27 cellular contexts compared by ENCODE assay signal in the genomic region with DNA sequence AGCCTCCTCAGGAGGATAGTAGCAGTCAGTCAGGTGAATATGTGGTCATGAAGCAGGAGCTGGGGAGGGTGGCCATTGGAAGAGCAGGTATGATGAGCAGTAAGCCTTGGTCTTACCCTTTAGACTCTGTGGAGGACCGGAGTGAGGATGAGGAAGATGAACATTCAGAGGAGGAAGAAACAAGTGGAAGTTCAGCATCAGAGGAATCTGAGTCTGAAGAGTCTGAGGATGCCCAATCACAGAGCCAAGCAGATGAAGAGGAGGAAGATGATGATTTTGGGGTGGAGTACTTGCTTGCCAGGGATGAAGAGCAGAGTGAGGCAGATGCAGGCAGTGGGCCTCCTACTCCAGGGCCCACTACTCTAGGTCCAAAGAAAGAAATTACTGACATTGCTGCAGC. TPM values are rescaled to one million over a fixed set of nuclear protein-coding genes. Genes with fewer than 3 reads are reported as not detected.
A peak's percentile ranks its signal among the peaks of the same experiment; 100 is the strongest.
DNase-seq lines count a peak whose midpoint lies in the region; ATAC-seq and TF ChIP-seq lines count a peak whose summit lies in the region.
"Had no signal": no experiment of that assay in that cellular context is flagged by ENCODE, and none has a peak within 500 bp of the region (broad histone marks: within the 10 kb centered on the region; RNA-seq: fewer than 3 reads in every experiment).

No MANE protein-coding gene starts in this region.

- no peak for TF ChIP-seq POLR2A in breast epithelium (IDR thresholded peaks at IDR 0.05)

- peaks cover 100% of the 10 kb centered on the region for H3K36me3 Mint-ChIP-seq in MCF 10A (ENCODE audit: insufficient read depth, unreplicated experiment)

- WGBS in mammary epithelial cell (ENCODE audit: low coverage, missing lambda C conversion rate), result 78% methylated on average over 1 of the region's 1 CpG
- 91% methylated on average over 1 of the region's 1 CpG for WGBS in smooth muscle cell (ENCODE audit: low lambda C conversion rate)

- no peak overlapping the region for H3K4me3 ChIP-seq in breast epithelium
- no peak overlapping the region for H3K4me3 ChIP-seq in HEK293 (ENCODE audit: low read depth, low read length)
- no peak overlapping the region for H3K4me3 ChIP-seq in mammary epithelial cell (replicated peaks in 1 of 3; ENCODE audit: insufficient read depth in 1 of 3, low read depth in 2 of 3, low read length in 3 of 3)
- H3K4me3 ChIP-seq in smooth muscle cell, result no peak overlapping the region
- H3K4me3 ChIP-seq: BLaER1 treated with 17β-estradiol and CSF1 and Interleukin-3, amounts not matched to agents 10 nM and 100 nM; heart right ventricle; SK-N-MC; testis; uterus had no signal

- TF ChIP-seq CTCF in MCF 10A (IDR thresholded peaks at IDR 0.05; ENCODE audit: unreplicated experiment) (no peak), breast epithelium (IDR thresholded peaks at IDR 0.05) (no peak), HEK293 (tag by site-specific recombination; IDR thresholded peaks at IDR 0.05) (no peak), mammary epithelial cell (conservative IDR thresholded peaks at IDR 0.05 in 1 of 2, IDR thresholded peaks at IDR 0.05 in 1 of 2; ENCODE audit: extremely low read depth in 1 of 2, insufficient read depth in 1 of 2, low read depth in 1 of 2, low read length in 2 of 2) (no peak), smooth muscle cell (IDR thresholded peaks at IDR 0.05; ENCODE audit: borderline replicate concordance, insufficient read depth, poor library complexity, severe bottlenecking) (no peak)

- CTCF ChIA-PET in MCF 10A (lab: Yijun Ruan, JAX), result interaction anchor here (0.6 to 1.1 kb wide), 4 partner anchors 9 to 25 kb away, joined by 3 to 7 read pairs (median 4); no protein-coding TSS in a partner anchor
- CTCF ChIA-PET in HEK293 (lab: Yijun Ruan, JAX), result interaction anchor here (1.1 kb wide), 1 partner anchor 11 kb away, joined by 3 read pairs; no protein-coding TSS in a partner anchor
- CTCF ChIA-PET in mammary epithelial cell (lab: Charles Lee; ENCODE audit: low non-redundant PET), result no interaction called here

- DNase-seq in MCF 10A (ENCODE audit: unreplicated experiment) (no peak), breast epithelium (ENCODE audit: low spot score in 2 of 2) (no peak), mammary epithelial cell (no peak), smooth muscle cell (lab: John Stamatoyannopoulos, UW; ENCODE audit: unreplicated experiment) (no peak), cortex of kidney (lab: John Stamatoyannopoulos, UW) (no peak)
- DNase-seq in stimulated activated naive CD4-positive, alpha-beta T cell treated with Interleukin-2 at 50 U/mL for 16 hours (lab: John Stamatoyannopoulos, UW), result no peak
- DNase-seq: activated CD4-positive, alpha-beta T cell treated with anti-CD3 and anti-CD28 coated beads, Interleukin-2, amount 10 ng/mL, durations not matched to agents 24 days and 14 days; brain microvascular endothelial cell; effector memory CD4-positive, alpha-beta T cell; foreskin keratinocyte; heart right ventricle; Karpas-422; left colon; mesenchymal stem cell; NCI-H1694; NCI-H510A treated with DMSO at 0.1 percent for 48 hours; small intestine; stimulated activated CD4-positive, alpha-beta T cell treated with anti-CD3 and anti-CD28 coated beads, Interleukin-2, amount 100 ng/mL, for 24 hours; testis; uterus had no signal

- ATAC-seq in GM21390 (IDR thresholded peaks at IDR 0.05; ENCODE audit: unreplicated experiment), result no peak
- ATAC-seq: esophagus mucosa; foreskin keratinocyte; heart right ventricle; left colon; stimulated activated memory B cell treated with anti-CD40 and anti-IgM and Interleukin-4, amounts not matched to agents 10 μg/mL and 1 μg/mL and 100 μg/mL, for 72 hours had no signal

- H4K20me1 ChIP-seq in mammary epithelial cell (ENCODE audit: insufficient read depth, low read length) (no peaks in the 10 kb centered on the region), smooth muscle cell (ENCODE audit: low read depth) (peaks cover 21% of the 10 kb centered on the region)

- H3K4me1 ChIP-seq in breast epithelium (no peaks in the 10 kb centered on the region), HEK293 (ENCODE audit: control insufficient read depth, insufficient read depth, low read length) (no peaks in the 10 kb centered on the region), mammary epithelial cell (ENCODE audit: insufficient read depth, low read length) (peaks cover 15% of the 10 kb centered on the region), smooth muscle cell (ENCODE audit: low read depth) (peaks cover 4% of the 10 kb centered on the region)
- H3K4me1 ChIP-seq: foreskin keratinocyte, testis, uterus had no signal

- H3K9ac ChIP-seq in mammary epithelial cell (ENCODE audit: insufficient read depth, low read length) (no peak overlapping the region), smooth muscle cell (ENCODE audit: low read depth) (no peak overlapping the region)
- H3K9ac ChIP-seq: BLaER1 treated with 17β-estradiol and CSF1 and Interleukin-3, amounts not matched to agents 10 nM and 100 nM had no signal

- H3K4me1 Mint-ChIP-seq in MCF 10A (ENCODE audit: insufficient read depth, unreplicated experiment), result peaks cover 37% of the 10 kb centered on the region

- H3K9me3 Mint-ChIP-seq in MCF 10A (ENCODE audit: unreplicated experiment), result no peaks in the 10 kb centered on the region
- H3K9me3 Mint-ChIP-seq: activated CD4-positive, alpha-beta T cell treated with anti-CD3 and anti-CD28 coated beads, Interleukin-2, amount 10 ng/mL, durations not matched to agents 24 days and 14 days had no signal

- H3K36me3 ChIP-seq in breast epithelium (peaks cover 49% of the 10 kb centered on the region), HEK293 (ENCODE audit: control insufficient read depth in 2 of 2, insufficient read depth in 1 of 2, low read length in 2 of 2) (peaks cover 81 to 97% of the 10 kb centered on the region in 2 experiments), mammary epithelial cell (ENCODE audit: insufficient read depth, low read length) (peaks cover 71% of the 10 kb centered on the region), smooth muscle cell (ENCODE audit: low read depth) (peaks cover 26% of the 10 kb centered on the region)
- H3K36me3 ChIP-seq: uterus had no signal

- dilution Hi-C loops in mammary epithelial cell (cut with HindIII; ENCODE audit: low sequenced_read_pairs), result loop anchor here (5.0 kb wide), 1 partner anchor 79 kb away; no protein-coding TSS in a partner anchor

- H3K4me3 Mint-ChIP-seq in MCF 10A (ENCODE audit: unreplicated experiment), result no peak overlapping the region
- H3K4me3 Mint-ChIP-seq: activated CD4-positive, alpha-beta T cell treated with anti-CD3 and anti-CD28 coated beads, Interleukin-2, amount 10 ng/mL, durations not matched to agents 24 days and 14 days; stimulated activated memory B cell treated with anti-CD40 and anti-IgM and Interleukin-4, amounts not matched to agents 10 μg/mL and 1 μg/mL and 100 μg/mL, for 72 hours had no signal

- TSS peak; percentile 52 for BruUV-seq in MCF 10A (replicated peaks; lab: Mats Ljungman, UMichigan)
- BruUV-seq in mammary epithelial cell (replicated peaks; lab: Mats Ljungman, UMichigan), result TSS peak; percentile 77

- intact Hi-C loops in MCF 10A (cut with micrococcal nuclease) (loop anchor here (2.0 kb wide), 1 partner anchor 29 kb away; a partner anchor contains a TSS), breast epithelium (cut with DNase I; ENCODE audit: low total_unique reads) (no loop called here), mammary epithelial cell (cut with micrococcal nuclease) (no loop called here)

- H3K27me3 Mint-ChIP-seq in MCF 10A (ENCODE audit: insufficient read depth, unreplicated experiment), result no peaks in the 10 kb centered on the region
- H3K27me3 Mint-ChIP-seq: activated CD4-positive, alpha-beta T cell treated with anti-CD3 and anti-CD28 coated beads, Interleukin-2, amount 10 ng/mL, durations not matched to agents 24 days and 14 days; stimulated activated memory B cell treated with anti-CD40 and anti-IgM and Interleukin-4, amounts not matched to agents 10 μg/mL and 1 μg/mL and 100 μg/mL, for 72 hours had no signal

- H3K4me2 ChIP-seq in mammary epithelial cell (ENCODE audit: insufficient read depth, low read depth, low read length) (no peak overlapping the region), smooth muscle cell (no peak overlapping the region)

- no peak overlapping the region for H2AFZ ChIP-seq in mammary epithelial cell (ENCODE audit: low read depth, low read length)
- no peak overlapping the region for H2AFZ ChIP-seq in smooth muscle cell (ENCODE audit: low read depth)

- no peaks in the 10 kb centered on the region for H3K9me3 ChIP-seq in breast epithelium
- H3K9me3 ChIP-seq in HEK293 (ENCODE audit: control insufficient read depth, insufficient read depth, low read depth, low read length), result no peaks in the 10 kb centered on the region
- no peaks in the 10 kb centered on the region for H3K9me3 ChIP-seq in mammary epithelial cell (replicated peaks; ENCODE audit: insufficient read depth, low read length)
- H3K9me3 ChIP-seq in smooth muscle cell (replicated peaks; ENCODE audit: low read depth), result no peaks in the 10 kb centered on the region
- H3K9me3 ChIP-seq: BLaER1 treated with 17β-estradiol and CSF1 and Interleukin-3, amounts not matched to agents 10 nM and 100 nM; heart right ventricle; testis; uterus had no signal

- no peak overlapping the region for H3K27ac Mint-ChIP-seq in MCF 10A (ENCODE audit: low read depth, unreplicated experiment)
- H3K27ac Mint-ChIP-seq: activated CD4-positive, alpha-beta T cell treated with anti-CD3 and anti-CD28 coated beads, Interleukin-2, amount 10 ng/mL, durations not matched to agents 24 days and 14 days; stimulated activated memory B cell treated with anti-CD40 and anti-IgM and Interleukin-4, amounts not matched to agents 10 μg/mL and 1 μg/mL and 100 μg/mL, for 72 hours had no signal

- peaks cover 49% of the 10 kb centered on the region for H3K79me2 ChIP-seq in mammary epithelial cell (ENCODE audit: insufficient read depth, low read length)
- H3K79me2 ChIP-seq in smooth muscle cell (ENCODE audit: low read depth), result peaks cover 2% of the 10 kb centered on the region

- H3K27ac ChIP-seq in breast epithelium, result no peak overlapping the region
- no peak overlapping the region for H3K27ac ChIP-seq in HEK293 (ENCODE audit: extremely low read depth, low read depth, low read length)
- no peak overlapping the region for H3K27ac ChIP-seq in mammary epithelial cell (ENCODE audit: insufficient read depth, low read depth, low read length)
- H3K27ac ChIP-seq in smooth muscle cell (ENCODE audit: low read depth), result peak overlapping the region; percentile 34
- H3K27ac ChIP-seq: brain microvascular endothelial cell, foreskin keratinocyte, heart right ventricle, SK-N-MC, testis, uterus, VCaP had no signal

- H3F3A ChIP-seq in smooth muscle cell (ENCODE audit: low read depth), result peaks cover 33% of the 10 kb centered on the region

- POLR2A ChIA-PET in MCF 10A (lab: Yijun Ruan, JAX), result interaction anchor here (0.6 to 1.9 kb wide), 6 partner anchors 9 to 249 kb away, joined by 3 to 6 read pairs (median 4); a partner anchor contains a TSS
- POLR2A ChIA-PET in HEK293 (lab: Yijun Ruan, JAX), result interaction anchor here (0.5 to 3.8 kb wide), 2 partner anchors 25 to 36 kb away, joined by 3 to 14 read pairs; a partner anchor contains a TSS

- in situ Hi-C loops in mammary epithelial cell (cut with MboI; ENCODE audit: low sequenced_read_pairs in 2 of 2), result no loop called here

- H3K27me3 ChIP-seq in breast epithelium (no peaks in the 10 kb centered on the region), mammary epithelial cell (ENCODE audit: insufficient read depth, low read length) (no peaks in the 10 kb centered on the region), smooth muscle cell (ENCODE audit: low read depth) (no peaks in the 10 kb centered on the region)
- H3K27me3 ChIP-seq: BLaER1 treated with 17β-estradiol and CSF1 and Interleukin-3, amounts not matched to agents 10 nM and 100 nM; brain microvascular endothelial cell; foreskin keratinocyte; heart right ventricle; testis; uterus had no signal

RNA-seq across cellular contexts. Expression of a gene that starts 12.7 kb away (rescaled TPM):
- total RNA-seq in MCF 10A (2022), result 52.3 and 60.7 TPM in 2 replicates
- 10 to 100 TPM; 19.0 to 24.9 (median 20.8) TPM for total RNA-seq in breast epithelium
- total RNA-seq in mammary epithelial cell, result 10 to 100 TPM; 20.2 to 46.2 TPM
- polyA plus RNA-seq in mammary epithelial cell, result 3.9 TPM
- 41.0 TPM for polyA minus RNA-seq in mammary epithelial cell
- 9.0 and 16.2 TPM in 2 replicates for total RNA-seq in smooth muscle cell
- polyA plus RNA-seq in smooth muscle cell, result 14.5 and 24.9 TPM in 2 replicates

RNA-seq across cellular contexts. Expression of a gene that starts 36.5 kb away (rescaled TPM):
- total RNA-seq in MCF 10A (2022) (28.0 and 28.4 TPM in 2 replicates), breast epithelium (10 to 100 TPM; 28.5 to 38.8 (median 35.7) TPM), mammary epithelial cell (10 to 100 TPM; 15.3 to 39.3 TPM), smooth muscle cell (24.9 and 35.9 TPM in 2 replicates)
- polyA plus RNA-seq in mammary epithelial cell (29.2 TPM), smooth muscle cell (39.1 and 40.1 TPM in 2 replicates)
- polyA minus RNA-seq in mammary epithelial cell, result 6.8 TPM

RNA-seq across cellular contexts. Expression of a gene that starts 50.1 kb away (rescaled TPM):
- total RNA-seq in MCF 10A (2022) (4.8 and 5.2 TPM in 2 replicates), breast epithelium (10 to 100 TPM in 2 of 3 donors, 1 to 10 TPM in 1; 1.4 to 17.1 (median 13.4) TPM), mammary epithelial cell (1 to 10 TPM; 1.5 to 8.3 TPM), smooth muscle cell (2.2 and 5.2 TPM in 2 replicates)
- polyA plus RNA-seq in mammary epithelial cell (7.6 TPM), smooth muscle cell (3.0 and 3.5 TPM in 2 replicates)
- polyA minus RNA-seq in mammary epithelial cell, result not detected

RNA-seq across cellular contexts. Expression of a gene that starts 50.4 kb away (rescaled TPM):
- total RNA-seq in MCF 10A (2022) (78.0 and 85.0 TPM in 2 replicates), breast epithelium (10 to 100 TPM; 77.0 to 84.7 (median 77.3) TPM), mammary epithelial cell (10 to 100 TPM; 62.8 to 66.4 TPM), smooth muscle cell (66.1 and 73.0 TPM in 2 replicates)
- polyA plus RNA-seq in mammary epithelial cell (45.7 TPM), smooth muscle cell (92.5 and 107 TPM in 2 replicates)
- polyA minus RNA-seq in mammary epithelial cell, result 94.0 TPM

RNA-seq across cellular contexts. Expression of a gene that starts 53.5 kb away (rescaled TPM):
- total RNA-seq in MCF 10A (2022) (69.1 and 80.8 TPM in 2 replicates), breast epithelium (10 to 100 TPM; 13.6 to 25.2 (median 17.7) TPM), mammary epithelial cell (10 to 100 TPM; 20.7 to 60.8 TPM), smooth muscle cell (18.3 and 22.3 TPM in 2 replicates)
- polyA plus RNA-seq in mammary epithelial cell (7.8 TPM), smooth muscle cell (21.9 and 25.0 TPM in 2 replicates)
- 27.2 TPM for polyA minus RNA-seq in mammary epithelial cell
